ENCODE assay signal across 1 cellular context in genomic region chr4:80129785-80130184, GRCh38.
A peak's percentile ranks its signal among the peaks of the same experiment; 100 is the strongest.
TF ChIP-seq lines count a peak whose summit lies in the region.

No MANE protein-coding gene starts in this region.

TF ChIP-seq in K562, 482 proteins besides CTCF, POLR2A, EP300 and RAD21:
- 0 out of 2 replicates have a peak, but pooled peaks have one; percentile 22 for TF ChIP-seq DMBX1 (CRISPR knock-in tag; IDR thresholded peaks at IDR 0.05; ENCODE audit: borderline replicate concordance)
- no peak for TF ChIP-seq DPF2 (IDR thresholded peaks at IDR 0.05)
- TF ChIP-seq ATF7 (IDR thresholded peaks at IDR 0.05), result peak; percentile 77
- TF ChIP-seq ZNF175 (CRISPR knock-in tag; IDR thresholded peaks at IDR 0.05; ENCODE audit: low read depth), result 0 out of 2 replicates have a peak, but pooled peaks have one; percentile 21
- peak; percentile 5; the same call in 1 of the 2 replicates for TF ChIP-seq ZNF592 (IDR thresholded peaks at IDR 0.05)
- no peak for TF ChIP-seq JUND (IDR thresholded peaks at IDR 0.05; ENCODE audit: borderline replicate concordance, low read depth, low read length)
- TF ChIP-seq JUND (tag; IDR thresholded peaks at IDR 0.05; ENCODE audit: borderline replicate concordance, low read depth, low read length), result peak; percentile 35; the same call in 1 of the 3 replicates
- TF ChIP-seq ATF3 (IDR thresholded peaks at IDR 0.05), result peak; percentile 89
- TF ChIP-seq ATF3 (CRISPR knock-in tag; conservative IDR thresholded peaks at IDR 0.05), result no peak
- TF ChIP-seq ARNT (IDR thresholded peaks at IDR 0.05), result no peak
